1 cellular context compared by ENCODE assay signal in genomic region chr22:31327786-31328544, GRCh38.
TF ChIP-seq lines count a peak whose summit lies in the region.

No MANE protein-coding gene starts in this region.

TF ChIP-seq in SK-N-SH treated with all-trans-retinoic acid at 6 μM for 48 hours, 23 proteins besides CTCF, POLR2A, EP300 and RAD21 (continued from another document):
- TF ChIP-seq TSHZ2 (CRISPR knock-in tag; IDR thresholded peaks at IDR 0.05) (no peak), GLIS3 (CRISPR knock-in tag; IDR thresholded peaks at IDR 0.05) (no peak), CSDC2 (CRISPR knock-in tag; IDR thresholded peaks at IDR 0.05) (no peak), ZC3H10 (CRISPR knock-in tag; IDR thresholded peaks at IDR 0.05) (no peak), PATZ1 (CRISPR knock-in tag; IDR thresholded peaks at IDR 0.05; ENCODE audit: borderline replicate concordance) (no peak)
